ENCODE assay signal across 1 cellular context in genomic region chr2:62461017-62461553, GRCh38.
TF ChIP-seq lines count a peak whose summit lies in the region.

No MANE protein-coding gene starts in this region.

TF ChIP-seq in HCT116, 20 proteins besides CTCF, POLR2A, EP300 and RAD21:
- TF ChIP-seq REST (IDR thresholded peaks at IDR 0.05; ENCODE audit: low read depth) (no peak), ZNF274 (IDR thresholded peaks at IDR 0.05; ENCODE audit: low read depth, low read length) (no peak), CEBPB (IDR thresholded peaks at IDR 0.05; ENCODE audit: low read depth) (no peak), EZH2 (IDR thresholded peaks at IDR 0.05) (no peak), ZBTB33 (IDR thresholded peaks at IDR 0.05; ENCODE audit: extremely low read depth, insufficient replicate concordance, low read length) (no peak), SIN3A (IDR thresholded peaks at IDR 0.05; ENCODE audit: low read depth) (no peak), POLR2AphosphoS5 (IDR thresholded peaks at IDR 0.05; ENCODE audit: low read depth, low read length) (no peak), EZH2phosphoT487 (IDR thresholded peaks at IDR 0.05; ENCODE audit: borderline replicate concordance) (no peak), SRF (IDR thresholded peaks at IDR 0.05; ENCODE audit: low read depth) (no peak), TCF7L2 (IDR thresholded peaks at IDR 0.05; ENCODE audit: borderline replicate concordance, extremely low read depth, insufficient read depth, insufficient read length) (no peak), ELF1 (IDR thresholded peaks at IDR 0.05; ENCODE audit: borderline replicate concordance, low read depth) (no peak), JUND (IDR thresholded peaks at IDR 0.05) (no peak), MAX (IDR thresholded peaks at IDR 0.05) (no peak), CBX3 (IDR thresholded peaks at IDR 0.05; ENCODE audit: low read depth) (no peak), FOSL1 (IDR thresholded peaks at IDR 0.05; ENCODE audit: low read depth) (no peak), ATF3 (IDR thresholded peaks at IDR 0.05) (no peak), ZFX (IDR thresholded peaks at IDR 0.05) (no peak), EGR1 (IDR thresholded peaks at IDR 0.05; ENCODE audit: low read depth) (no peak), SP1 (IDR thresholded peaks at IDR 0.05; ENCODE audit: low read depth) (no peak)
